ENCODE assay signal across 8 cellular contexts in genomic region chr16:29819506-29819905, GRCh38. TPM values are rescaled to one million over a fixed set of nuclear protein-coding genes. Genes with fewer than 3 reads are reported as not detected.
A peak's percentile ranks its signal among the peaks of the same experiment; 100 is the strongest.
DNase-seq lines count a peak whose midpoint lies in the region; ATAC-seq, FAIRE-seq and TF ChIP-seq lines count a peak whose summit lies in the region.

No MANE protein-coding gene starts in this region.

- H3K27ac ChIP-seq in Panc1 (ENCODE audit: low read length) (peak overlapping the region; percentile 94), endodermal cell (ENCODE audit: low read depth, low read length) (no peak overlapping the region)

- H3K36me3 ChIP-seq in Panc1 (ENCODE audit: control insufficient read depth, insufficient read depth, low read length) = peaks cover 3% of the 10 kb centered on the region
- H3K36me3 ChIP-seq in endodermal cell (ENCODE audit: control insufficient read depth, insufficient read depth, low read length) = peaks cover 30% of the 10 kb centered on the region

- H3K27me3 Mint-ChIP-seq in endodermal cell (ENCODE audit: insufficient read depth) = no peaks in the 10 kb centered on the region

- peak; percentile 47 for TF ChIP-seq CTCF in D721Med (IDR thresholded peaks at IDR 0.05; ENCODE audit: insufficient read depth, missing control alignments)
- no peak; the same call in 1 of the 2 replicates for TF ChIP-seq CTCF in Panc1 (IDR thresholded peaks at IDR 0.05)
- TF ChIP-seq CTCF in endodermal cell (conservative IDR thresholded peaks at IDR 0.05) = peak; percentile 62
- TF ChIP-seq CTCF in retinal pigment epithelial cell (conservative IDR thresholded peaks at IDR 0.05; ENCODE audit: low read depth, low read length) = peak; percentile 26

- in situ Hi-C loops in Panc1 (cut with HindIII; ENCODE audit: low pct_unique_long_range_greater_than_20kb, low sequenced_read_pairs) = no loop called here

- POLR2A ChIA-PET in Panc1 (lab: Charles Lee) = interaction anchor here (0.5 kb wide), 1 partner anchor 192 kb away, joined by 6 read pairs; no protein-coding TSS in a partner anchor

- CTCF ChIA-PET in Panc1 (lab: Charles Lee) = interaction anchor here (0.6 to 1.9 kb wide), 3 partner anchors 29 to 213 kb away, joined by 3 to 10 read pairs (median 5); no protein-coding TSS in a partner anchor

- peak overlapping the region; percentile 56 for H3K27ac Mint-ChIP-seq in endodermal cell

- H3K9me3 ChIP-seq in Panc1 (ENCODE audit: control insufficient read depth, insufficient read depth, low read depth, low read length) (no peaks in the 10 kb centered on the region), endodermal cell (ENCODE audit: control insufficient read depth, low read length) (no peaks in the 10 kb centered on the region)

- DNase-seq in D721Med (ENCODE audit: insufficient read length, low spot score) (no peak), Panc1 (ENCODE audit: low read depth, low spot score) (no peak), endodermal cell (no peak), retinal pigment epithelial cell (ENCODE audit: low read depth) (no peak), SW 1271 (lab: John Stamatoyannopoulos, UW) (no peak), NCI-H2107 (lab: John Stamatoyannopoulos, UW) (no peak), NCI-H446 treated with DMSO at 0.1 percent for 48 hours (lab: John Stamatoyannopoulos, UW) (no peak), NCI-H69 (lab: John Stamatoyannopoulos, UW) (no peak)

- 90 to 92% methylated on average over 8 to 15 of the region's 15 CpGs for WGBS in endodermal cell (ENCODE audit: insufficient coverage in 1 of 2, insufficient read length in 1 of 2), 2 experiments

- H3K4me3 Mint-ChIP-seq in endodermal cell = no peak overlapping the region

- no peak for ATAC-seq in Panc1

- H3K27me3 ChIP-seq in Panc1 (ENCODE audit: control insufficient read depth, insufficient read depth, low read length) = no peaks in the 10 kb centered on the region
- H3K27me3 ChIP-seq in endodermal cell (ENCODE audit: control insufficient read depth, insufficient read depth, low read length, poor library complexity, severe bottlenecking) = no peaks in the 10 kb centered on the region

- H3K9ac ChIP-seq in endodermal cell (ENCODE audit: extremely low read depth, low read length, poor library complexity, severe bottlenecking) = no peak overlapping the region

- no peaks in the 10 kb centered on the region for H3K9me3 Mint-ChIP-seq in endodermal cell

- peaks cover 28% of the 10 kb centered on the region for H3K36me3 Mint-ChIP-seq in endodermal cell (ENCODE audit: low read depth)

- peaks cover 31% of the 10 kb centered on the region for H3K4me1 Mint-ChIP-seq in endodermal cell

- FAIRE-seq in D721Med (lab: Jason Lieb, UNC) = no peak

- intact Hi-C loops in Panc1 (cut with micrococcal nuclease; ENCODE audit: unreplicated experiment) = loop anchor here (10.0 kb wide), 1 partner anchor 125 kb away; no protein-coding TSS in a partner anchor

- BruUV-seq in Panc1 (replicated peaks; lab: Mats Ljungman, UMichigan) = no TSS peak

- H3K4me3 ChIP-seq in Panc1 (ENCODE audit: low read depth in 2 of 2, low read length in 2 of 2) = peak overlapping the region; percentile 69 to 94
- no peak overlapping the region for H3K4me3 ChIP-seq in endodermal cell (ENCODE audit: low read length)
- H3K4me3 ChIP-seq in retinal pigment epithelial cell (ENCODE audit: low read length) = no peak overlapping the region

- H3K4me1 ChIP-seq in Panc1 (ENCODE audit: control insufficient read depth, insufficient read depth, low read length) (peaks cover 61% of the 10 kb centered on the region), endodermal cell (ENCODE audit: control insufficient read depth, insufficient read depth, low read length) (peaks cover 2% of the 10 kb centered on the region)

RNA-seq across cellular contexts. Expression of gene MVP, which starts 0.8 kb away (rescaled TPM):
- total RNA-seq in Panc1 (2021; ENCODE audit: unreplicated experiment) = 107 TPM
- polyA plus RNA-seq in Panc1 (2012; ENCODE audit: insufficient read length) = 210 TPM
- total RNA-seq in endodermal cell = 1 to 10 TPM; 3.0 to 8.0 TPM
- polyA plus RNA-seq in endodermal cell (2013, experiment 1 of 2) = 6.1 TPM
- 4.1 TPM for polyA plus RNA-seq in endodermal cell (2013, experiment 2 of 2)

RNA-seq across cellular contexts. Expression of gene PAGR1, which starts 3.6 kb away (rescaled TPM):
- total RNA-seq in Panc1 (2021; ENCODE audit: unreplicated experiment) (42.5 TPM), endodermal cell (10 to 100 TPM; 43.0 to 65.7 TPM)
- polyA plus RNA-seq in Panc1 (2012; ENCODE audit: insufficient read length) = 41.6 TPM
- polyA plus RNA-seq in endodermal cell (2013, experiment 1 of 2) = 92.4 TPM
- 77.4 TPM for polyA plus RNA-seq in endodermal cell (2013, experiment 2 of 2)

RNA-seq across cellular contexts. Expression of gene PRRT2, which starts 7.5 kb away (rescaled TPM):
- total RNA-seq in Panc1 (2021; ENCODE audit: unreplicated experiment) (9.7 TPM), endodermal cell (10 to 100 TPM in 1 of 2 donors, 1 to 10 TPM in 1; 8.2 to 15.7 TPM)
- 7.7 TPM for polyA plus RNA-seq in Panc1 (2012; ENCODE audit: insufficient read length)
- 77.6 TPM for polyA plus RNA-seq in endodermal cell (2013, experiment 1 of 2)
- polyA plus RNA-seq in endodermal cell (2013, experiment 2 of 2) = 65.0 TPM

RNA-seq across cellular contexts. Expression of gene MAZ, which starts 13.2 kb away (rescaled TPM):
- total RNA-seq in Panc1 (2021; ENCODE audit: unreplicated experiment) (426 TPM), endodermal cell (100 to 1,000 TPM; 320 to 325 TPM)
- polyA plus RNA-seq in Panc1 (2012; ENCODE audit: insufficient read length) = 591 TPM
- polyA plus RNA-seq in endodermal cell (2013, experiment 1 of 2) = 377 TPM
- polyA plus RNA-seq in endodermal cell (2013, experiment 2 of 2) = 347 TPM

RNA-seq across cellular contexts. Expression of gene KIF22, which starts 29.0 kb away (rescaled TPM):
- total RNA-seq in Panc1 (2021; ENCODE audit: unreplicated experiment) = 111 TPM
- 82.0 TPM for polyA plus RNA-seq in Panc1 (2012; ENCODE audit: insufficient read length)
- total RNA-seq in endodermal cell = 100 to 1,000 TPM in 1 of 2 donors, 10 to 100 TPM in 1; 94.7 to 130 TPM
- 146 TPM for polyA plus RNA-seq in endodermal cell (2013, experiment 1 of 2)
- 138 TPM for polyA plus RNA-seq in endodermal cell (2013, experiment 2 of 2)

Comparison
In these comparisons a context has a peak if more than half of its experiments do, and no peak if none do; other contexts are left out.
1. H3K4me3 ChIP-seq: peak in Panc1 (2 of 2); none in endodermal cell (single experiment) and retinal pigment epithelial cell (single experiment).
2. RNA of gene MVP, which starts 0.8 kb away (total RNA-seq): 107 TPM in Panc1 (single experiment); 3.0 to 8.0 TPM in endodermal cell; every median in the first group is over 10 times any median in the second.